In genomic region chr3:125325746-125326145, GRCh38 we compare ENCODE assay signal across 29 cellular contexts. TPM values are rescaled to one million over a fixed set of nuclear protein-coding genes. Genes with fewer than 3 reads are reported as not detected.
DNase-seq lines count a peak whose midpoint lies in the region; ATAC-seq, FAIRE-seq and TF ChIP-seq lines count a peak whose summit lies in the region.
"Had no signal": no experiment of that assay in that cellular context is flagged by ENCODE, and none has a peak within 500 bp of the region (broad histone marks: within the 10 kb centered on the region; RNA-seq: fewer than 3 reads in every experiment).

No MANE protein-coding gene starts in this region.

- no peaks in the 10 kb centered on the region for H4K20me1 ChIP-seq in H9 (ENCODE audit: control insufficient read depth, insufficient read depth, insufficient read length)

- no peak overlapping the region for H3K56ac ChIP-seq in H9 (ENCODE audit: insufficient read length, low read depth, low read length)

- H3K9ac ChIP-seq in H9 (ENCODE audit: extremely low read depth, insufficient read length, low read length) = no peak overlapping the region

- H3K27me3 Mint-ChIP-seq in H9 (ENCODE audit: low read depth) (no peaks in the 10 kb centered on the region), osteocyte (ENCODE audit: unreplicated experiment) (no peaks in the 10 kb centered on the region)
- no peaks in the 10 kb centered on the region for H3K27me3 Mint-ChIP-seq in activated T-helper 17 cell treated with anti-CD3 and anti-CD28 coated beads, Interleukin-2, amount 50 U/mL, for 72 hours

- TF ChIP-seq CTCF in H9 (conservative IDR thresholded peaks at IDR 0.05) = no peak
- no peak for TF ChIP-seq CTCF in osteocyte (IDR thresholded peaks at IDR 0.05)

- no peak overlapping the region for H3K4me2 ChIP-seq in H9 (ENCODE audit: insufficient read depth, insufficient read length, low read length)

- H3K4me1 Mint-ChIP-seq in H9 (peaks cover 7 to 8% of the 10 kb centered on the region in 2 experiments; a peak in 3 of 4 replicates), osteocyte (ENCODE audit: unreplicated experiment) (peaks cover 45% of the 10 kb centered on the region)
- no peaks in the 10 kb centered on the region for H3K4me1 Mint-ChIP-seq in activated T-helper 17 cell treated with anti-CD3 and anti-CD28 coated beads, Interleukin-2, amount 50 U/mL, for 72 hours

- H2BK20ac ChIP-seq in H9 (ENCODE audit: low read depth, low read length, poor library complexity, severe bottlenecking) = no peak overlapping the region

- no peaks in the 10 kb centered on the region for H3K79me2 ChIP-seq in H9 (ENCODE audit: insufficient read depth, low read length)

- DNase-seq in GM18507 (ENCODE audit: extremely low spot score, insufficient read length, low read depth) = no peak
- DNase-seq in H9 = no peak
- DNase-seq in osteocyte (ENCODE audit: extremely low spot score, unreplicated experiment) = no peak
- DNase-seq in central memory CD4-positive, alpha-beta T cell = no peak
- DNase-seq in glomerular visceral epithelial cell (ENCODE audit: extremely low spot score) = no peak
- DNase-seq: C1 segment of cervical spinal cord; Caco-2; CD8-positive, alpha-beta T cell; DMS79 treated with DMSO at 0.1 percent for 48 hours; GF-D8; H7; KBM-7; MG63; NCI-H1105 treated with DMSO at 0.1 percent for 48 hours; NCI-H146; NCI-H1930; NCI-H2107; NCI-H446; NCI-H524 treated with DMSO at 0.1 percent for 48 hours; NCI-H82; NK-92 treated with Interleukin-12 subunit alpha and Interleukin-12 subunit beta, amount 100 ng/mL, for 24 hours; PC-3; SJCRH30 had no signal

- H3K27ac Mint-ChIP-seq in H9 (peak overlapping the region; percentile 9 to 41 (median 40); a peak in 5 of 7 replicates), osteocyte (ENCODE audit: unreplicated experiment) (peak overlapping the region; percentile 50)
- peak overlapping the region; percentile 38 for H3K27ac Mint-ChIP-seq in activated T-helper 17 cell treated with anti-CD3 and anti-CD28 coated beads, Interleukin-2, amount 50 U/mL, for 72 hours
- H3K27ac Mint-ChIP-seq: CD8-positive, alpha-beta T cell had no signal

- no peaks in the 10 kb centered on the region for H3K9me3 ChIP-seq in H9 (ENCODE audit: control insufficient read depth, low read depth, low read length)
- H3K9me3 ChIP-seq: Caco-2 had no signal

- ATAC-seq in activated T-helper 17 cell treated with anti-CD3 and anti-CD28 coated beads, Interleukin-2, amount 50 U/mL, for 72 hours (replicated peaks) = no peak
- no peak for ATAC-seq in HG03139 (IDR thresholded peaks at IDR 0.05; ENCODE audit: unreplicated experiment)
- ATAC-seq: CD8-positive, alpha-beta T cell; PC-3; Right ventricle myocardium inferior; SK-N-SH treated with all-trans-retinoic acid at 6 μM for 48 hours had no signal

- no peak overlapping the region for H4K8ac ChIP-seq in H9 (replicated peaks; ENCODE audit: insufficient read length, low read depth, low read length)

- H3T11ph ChIP-seq in H9 (ENCODE audit: low read length) = no peak overlapping the region

- no peaks in the 10 kb centered on the region for H3K23me2 ChIP-seq in H9 (ENCODE audit: insufficient read length, low read depth, low read length, poor library complexity, severe bottlenecking)

- no peak overlapping the region for H2BK120ac ChIP-seq in H9 (ENCODE audit: low read depth, low read length, poor library complexity, severe bottlenecking)

- H2BK5ac ChIP-seq in H9 (ENCODE audit: insufficient read length, low read length) = no peak overlapping the region

- FAIRE-seq in GM18507 (lab: Jason Lieb, UNC) = peak; percentile 41
- FAIRE-seq: GM12891, HTR-8/SVneo had no signal

- H3K4ac ChIP-seq in H9 (ENCODE audit: low read depth, low read length) = no peak overlapping the region

- H4K91ac ChIP-seq in H9 (ENCODE audit: insufficient read length, low read depth, low read length) = no peak overlapping the region

- no peak overlapping the region for H2AFZ ChIP-seq in H9 (ENCODE audit: low read length)

- no peaks in the 10 kb centered on the region for H3K4me1 ChIP-seq in H9 (ENCODE audit: insufficient read depth, low read length)
- H3K4me1 ChIP-seq: Caco-2, SJCRH30 had no signal

- no peak overlapping the region for H3K27ac ChIP-seq in H9 (ENCODE audit: insufficient read length, low read depth, low read length)
- H3K27ac ChIP-seq: SJCRH30 had no signal

- no peak overlapping the region for H4K5ac ChIP-seq in H9 (ENCODE audit: insufficient read length, low read depth, low read length)

- no peak overlapping the region for H3K23ac ChIP-seq in H9 (ENCODE audit: insufficient read length, low read depth, low read length)

- H3K27me3 ChIP-seq in H9 (ENCODE audit: insufficient read depth, low read length) = no peaks in the 10 kb centered on the region
- H3K27me3 ChIP-seq: MG63, SJCRH30 had no signal

- no peak overlapping the region for H2BK12ac ChIP-seq in H9 (ENCODE audit: insufficient read length, low read depth, low read length)

- H3K9me3 Mint-ChIP-seq in H9 (no peaks in the 10 kb centered on the region), osteocyte (ENCODE audit: unreplicated experiment) (peaks cover 4% of the 10 kb centered on the region)
- H3K9me3 Mint-ChIP-seq in activated T-helper 17 cell treated with anti-CD3 and anti-CD28 coated beads, Interleukin-2, amount 50 U/mL, for 72 hours = peaks cover 4% of the 10 kb centered on the region

- no peaks in the 10 kb centered on the region for H3K79me1 ChIP-seq in H9 (ENCODE audit: insufficient read depth, low read depth, low read length, poor library complexity, severe bottlenecking)

- H3K36me3 Mint-ChIP-seq in H9 (ENCODE audit: insufficient read depth in 1 of 3, low read depth in 3 of 3) (peaks cover 0 to 10% (median 3%) of the 10 kb centered on the region in 3 experiments; a peak in 4 of 7 replicates), osteocyte (ENCODE audit: unreplicated experiment) (peaks cover 13% of the 10 kb centered on the region)
- H3K36me3 Mint-ChIP-seq in activated T-helper 17 cell treated with anti-CD3 and anti-CD28 coated beads, Interleukin-2, amount 50 U/mL, for 72 hours (ENCODE audit: low read depth) = peaks cover 85% of the 10 kb centered on the region

- H3K14ac ChIP-seq in H9 (ENCODE audit: insufficient read depth, low read length) = no peak overlapping the region

- no peak overlapping the region for H3K4me3 Mint-ChIP-seq in H9
- H3K4me3 Mint-ChIP-seq in activated T-helper 17 cell treated with anti-CD3 and anti-CD28 coated beads, Interleukin-2, amount 50 U/mL, for 72 hours = no peak overlapping the region
- no peak overlapping the region for H3K4me3 Mint-ChIP-seq in osteocyte (ENCODE audit: unreplicated experiment)
- H3K4me3 Mint-ChIP-seq: CD8-positive, alpha-beta T cell had no signal

- no peak overlapping the region for H3K18ac ChIP-seq in H9 (ENCODE audit: insufficient read length, low read depth, low read length)

- H2BK15ac ChIP-seq in H9 (ENCODE audit: low read depth, low read length) = no peak overlapping the region

- H2AK5ac ChIP-seq in H9 (ENCODE audit: insufficient read length, low read length) = no peak overlapping the region

RNA-seq across cellular contexts. Expression of gene ZNF148, which starts 49.4 kb away (rescaled TPM):
- 21.6 and 24.8 TPM in 2 replicates for total RNA-seq in H9 (2021)
- 10 to 100 TPM; 38.1 to 60.2 TPM for total RNA-seq in activated T-helper 17 cell treated with anti-CD3 and anti-CD28 coated beads, Interleukin-2, amount 50 U/mL, for 72 hours
- total RNA-seq in osteocyte = 46.2 and 46.3 TPM in 2 replicates
